8 cellular contexts compared by ENCODE assay signal in the genomic region with DNA sequence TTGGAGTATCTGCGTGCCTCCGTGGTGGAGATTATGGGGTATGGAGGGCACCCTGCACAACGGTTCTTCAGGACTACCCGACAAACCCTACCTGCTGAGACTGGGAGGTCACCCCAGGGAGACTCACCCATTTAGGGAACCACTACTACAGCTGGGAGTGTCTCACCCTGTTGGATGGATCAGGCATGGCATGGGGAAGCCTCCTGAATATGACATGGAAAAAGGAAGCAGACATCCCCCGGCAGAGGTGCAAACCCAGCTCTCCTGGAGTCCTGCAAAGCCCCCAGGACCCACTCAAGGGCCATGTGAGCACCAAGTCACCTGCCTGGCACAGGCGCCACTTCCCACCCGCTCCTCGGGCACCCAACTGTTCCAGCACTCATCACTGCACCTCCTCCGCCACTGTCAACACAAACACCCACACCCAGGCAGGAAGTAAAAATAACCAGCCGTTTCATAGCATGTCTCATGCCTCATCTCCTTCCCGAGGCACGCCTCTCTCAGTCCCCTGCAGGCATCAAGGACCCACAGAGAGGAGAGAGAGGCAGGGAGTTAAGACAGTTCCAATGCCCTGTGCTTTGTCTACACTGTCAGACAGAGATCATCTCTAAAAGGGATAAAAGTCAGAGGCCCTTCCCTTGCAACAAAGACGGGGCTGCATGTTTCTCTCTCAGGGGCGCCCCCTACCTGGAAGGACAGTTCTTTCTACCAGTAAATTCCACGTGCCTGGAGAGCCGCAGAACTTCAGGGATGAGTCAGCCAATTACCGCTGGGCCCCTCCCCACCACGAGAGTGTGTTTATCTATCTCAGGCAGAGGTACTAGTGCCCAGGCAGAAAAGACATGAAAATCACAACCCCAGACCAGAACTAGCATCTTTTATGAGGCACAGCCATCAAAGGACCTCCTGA.
A peak's percentile ranks its signal among the peaks of the same experiment; 100 is the strongest.
DNase-seq lines count a peak whose midpoint lies in the region; ATAC-seq and TF ChIP-seq lines count a peak whose summit lies in the region.

No MANE protein-coding gene starts in this region.

- H3K27ac ChIP-seq in Peyer's patch: peak overlapping the region in 1 of 4 donors; percentile 6

- no peaks in the 10 kb centered on the region for H3K36me3 ChIP-seq in Peyer's patch

- no peak for TF ChIP-seq POLR2A in Peyer's patch (IDR thresholded peaks at IDR 0.05)

- TF ChIP-seq CTCF in Peyer's patch (IDR thresholded peaks at IDR 0.05): peak in 2 of 6 experiments; percentile 6 to 12

- H3K9me3 ChIP-seq in Peyer's patch: no peaks in the 10 kb centered on the region

- H3K4me3 ChIP-seq in Peyer's patch: no peak overlapping the region

- H3K27me3 ChIP-seq in Peyer's patch: no peaks in the 10 kb centered on the region

- DNase-seq in NCI-H1417 (lab: John Stamatoyannopoulos, UW): peak in 2 of 3 experiments; percentile 66 to 75
- no peak for DNase-seq in NCI-H1417 treated with DMSO at 0.1 percent for 48 hours (lab: John Stamatoyannopoulos, UW)
- peak in 2 of 3 donors; percentile 58 to 59 for DNase-seq in Peyer's patch
- peak; percentile 36 to 55 for DNase-seq in activated T-helper 1 cell treated with anti-CD3 and anti-CD28 coated beads, Interleukin-2, amount 50 U/mL, for 16 hours (ENCODE audit: low read depth in 1 of 2, low spot score in 1 of 2)
- DNase-seq in iris pigment epithelial cell (ENCODE audit: low read depth): peak; percentile 71
- DNase-seq in stimulated activated CD8-positive, alpha-beta memory T cell treated with anti-CD3 and anti-CD28 coated beads, Interleukin-7, amount 100 ng/mL, for 4 hours (ENCODE audit: low read depth in 2 of 2): peak; percentile 64 to 65

- ATAC-seq in HG03108 (IDR thresholded peaks at IDR 0.05; ENCODE audit: unreplicated experiment) (peak; percentile 39), GM19324 (IDR thresholded peaks at IDR 0.05; ENCODE audit: low FRiP score, unreplicated experiment) (no peak)

- no peaks in the 10 kb centered on the region for H3K4me1 ChIP-seq in Peyer's patch
